ENCODE assay signal across 9 cellular contexts in genomic region chr4:92305148-92305877, GRCh38. TPM values are rescaled to one million over a fixed set of nuclear protein-coding genes. Genes with fewer than 3 reads are reported as not detected.
DNase-seq lines count a peak whose midpoint lies in the region; ATAC-seq and TF ChIP-seq lines count a peak whose summit lies in the region.
"Had no signal": no experiment of that assay in that cellular context is flagged by ENCODE, and none has a peak within 500 bp of the region (broad histone marks: within the 10 kb centered on the region; RNA-seq: fewer than 3 reads in every experiment).

No MANE protein-coding gene starts in this region.

- H3K4me3 ChIP-seq in esophagus (ENCODE audit: low read depth in 1 of 2, low read length in 2 of 2) (peak overlapping the region; percentile 30 to 42), uterus (peak overlapping the region; percentile 10 to 13)

- H3K27me3 Mint-ChIP-seq in activated CD4-positive, alpha-beta T cell treated with anti-CD3 and anti-CD28 coated beads for 36 hours, result peaks cover 35% of the 10 kb centered on the region

- H3K27ac ChIP-seq in esophagus (ENCODE audit: low read depth in 2 of 2, low read length in 1 of 2) (no peak overlapping the region), uterus (no peak overlapping the region)

- DNase-seq in activated CD4-positive, alpha-beta T cell treated with anti-CD3 and anti-CD28 coated beads for 36 hours, result peak; percentile 16
- DNase-seq in activated CD4-positive, alpha-beta T cell treated with anti-CD3 and anti-CD28 coated beads, Interleukin-2, amount 50 U/mL, for 4 hours, result no peak
- DNase-seq in OCI-M2 (lab: John Stamatoyannopoulos, UW; ENCODE audit: unreplicated experiment) (peak; percentile 31), midbrain (lab: John Stamatoyannopoulos, UW) (peak; percentile 87), uterus (no peak), UCSD-AML1 (lab: John Stamatoyannopoulos, UW; ENCODE audit: unreplicated experiment) (no peak)
- DNase-seq in stimulated activated naive CD4-positive, alpha-beta T cell (lab: John Stamatoyannopoulos, UW), result no peak
- DNase-seq: CD4-positive, CD25-positive, alpha-beta regulatory T cell had no signal

- POLR2A ChIA-PET in activated CD4-positive, alpha-beta T cell treated with anti-CD3 and anti-CD28 coated beads for 36 hours (lab: Charles Lee), result no interaction called here

- WGBS in esophagus, 2 donors, result 2 to 4% methylated on average over 68 of the region's 68 CpGs

- TF ChIP-seq CTCF in uterus (IDR thresholded peaks at IDR 0.05), result no peak

- H3K36me3 ChIP-seq in esophagus (ENCODE audit: control insufficient read depth in 2 of 2, insufficient read depth in 2 of 2, low read length in 1 of 2) (no peaks in the 10 kb centered on the region), uterus (no peaks in the 10 kb centered on the region)

- no peaks in the 10 kb centered on the region for H3K36me3 Mint-ChIP-seq in activated CD4-positive, alpha-beta T cell treated with anti-CD3 and anti-CD28 coated beads for 36 hours (ENCODE audit: low read depth)
- H3K36me3 Mint-ChIP-seq: CD4-positive, CD25-positive, alpha-beta regulatory T cell had no signal

- ATAC-seq in activated CD4-positive, alpha-beta T cell treated with anti-CD3 and anti-CD28 coated beads for 36 hours, result no peak

- no peak for TF ChIP-seq POLR2A in uterus (IDR thresholded peaks at IDR 0.05)

- CTCF ChIA-PET in activated CD4-positive, alpha-beta T cell treated with anti-CD3 and anti-CD28 coated beads for 36 hours (lab: Charles Lee), result interaction anchor here (0.6 kb wide), 1 partner anchor 1725 kb away, joined by 3 read pairs; no protein-coding TSS in a partner anchor

- peaks cover 4% of the 10 kb centered on the region for H3K4me1 Mint-ChIP-seq in activated CD4-positive, alpha-beta T cell treated with anti-CD3 and anti-CD28 coated beads for 36 hours
- H3K4me1 Mint-ChIP-seq: CD4-positive, CD25-positive, alpha-beta regulatory T cell had no signal

- no peaks in the 10 kb centered on the region for H3K9me3 Mint-ChIP-seq in activated CD4-positive, alpha-beta T cell treated with anti-CD3 and anti-CD28 coated beads for 36 hours (ENCODE audit: low read depth)

- H3K27me3 ChIP-seq in esophagus (ENCODE audit: control insufficient read depth in 1 of 2, insufficient read depth in 2 of 2, low read length in 2 of 2) (peaks cover 3 to 5% of the 10 kb centered on the region in 2 donors), uterus (peaks cover 0 to 40% of the 10 kb centered on the region in 2 donors)

- peaks cover 3 to 8% of the 10 kb centered on the region in 2 donors for H3K4me1 ChIP-seq in esophagus (ENCODE audit: control insufficient read depth in 2 of 2, insufficient read depth in 2 of 2, low read length in 1 of 2)
- peaks cover 0 to 14% of the 10 kb centered on the region in 2 donors for H3K4me1 ChIP-seq in uterus

- intact Hi-C loops in activated CD4-positive, alpha-beta T cell treated with anti-CD3 and anti-CD28 coated beads for 36 hours (cut with DNase I, micrococcal nuclease), result loop anchor here in 1 of 2 experiments (10.0 kb wide), 1 partner anchor 1529 kb away; no protein-coding TSS in a partner anchor
- intact Hi-C loops in uterus (cut with DNase I; ENCODE audit: low total_unique reads), result no loop called here

- no peaks in the 10 kb centered on the region for H3K9me3 ChIP-seq in esophagus (ENCODE audit: control insufficient read depth in 2 of 2, insufficient read depth in 1 of 2, low read depth in 1 of 2, low read length in 1 of 2)
- no peaks in the 10 kb centered on the region for H3K9me3 ChIP-seq in uterus

- H3K27ac Mint-ChIP-seq in activated CD4-positive, alpha-beta T cell treated with anti-CD3 and anti-CD28 coated beads for 36 hours, result no peak overlapping the region
- H3K27ac Mint-ChIP-seq: CD4-positive, CD25-positive, alpha-beta regulatory T cell had no signal

- no peak overlapping the region for H3K4me3 Mint-ChIP-seq in activated CD4-positive, alpha-beta T cell treated with anti-CD3 and anti-CD28 coated beads for 36 hours

RNA-seq across cellular contexts. Expression of gene GRID2, which starts 1.5 kb away (rescaled TPM):
- not detected for total RNA-seq in activated CD4-positive, alpha-beta T cell treated with anti-CD3 and anti-CD28 coated beads for 36 hours
- polyA plus RNA-seq in esophagus, result under 1 TPM in 1 of 2 donors, not detected in 1; 0.02 TPM
- 10 to 100 TPM in 1 of 4 donors, under 1 TPM in 2, not detected in 1; 0.27 to 33.3 (median 0.59) TPM for total RNA-seq in uterus
- total RNA-seq: CD4-positive, CD25-positive, alpha-beta regulatory T cell had no signal
- polyA plus RNA-seq: CD4-positive, CD25-positive, alpha-beta regulatory T cell had no signal

Comparison
In these comparisons a context has a peak if more than half of its experiments do, and no peak if none do; other contexts are left out.
1. DNase-seq: peak in activated CD4-positive, alpha-beta T cell treated with anti-CD3 and anti-CD28 coated beads for 36 hours (single experiment), OCI-M2 (single experiment) and midbrain (single experiment); none in activated CD4-positive, alpha-beta T cell treated with anti-CD3 and anti-CD28 coated beads, Interleukin-2, amount 50 U/mL, for 4 hours (0 of 2), uterus (0 of 2), UCSD-AML1 (single experiment) and stimulated activated naive CD4-positive, alpha-beta T cell (0 of 6).